Comparison of ENCODE assay signal across 9 cellular contexts in genomic region chr12:46524778-46525177, GRCh38.
A peak's percentile ranks its signal among the peaks of the same experiment; 100 is the strongest.
DNase-seq lines count a peak whose midpoint lies in the region; ATAC-seq and TF ChIP-seq lines count a peak whose summit lies in the region.
"Had no signal": no experiment of that assay in that cellular context is flagged by ENCODE, and none has a peak within 500 bp of the region (broad histone marks: within the 10 kb centered on the region; RNA-seq: fewer than 3 reads in every experiment).

No MANE protein-coding gene starts in this region.

- H3K4me1 Mint-ChIP-seq in CD4-positive, alpha-beta T cell (ENCODE audit: low read depth), result peaks cover 28% of the 10 kb centered on the region
- H3K4me1 Mint-ChIP-seq in osteocyte (ENCODE audit: unreplicated experiment), result peaks cover 48% of the 10 kb centered on the region

- POLR2A ChIA-PET in CD4-positive, alpha-beta T cell (lab: Charles Lee), result interaction anchor here (1.6 to 1.8 kb wide), 2 partner anchors 141 to 256 kb away, joined by 8 to 15 read pairs; partner anchors contain the start of gene SLC38A1

- H3K27ac Mint-ChIP-seq in CD4-positive, alpha-beta T cell, result peak overlapping the region; percentile 83
- H3K27ac Mint-ChIP-seq in osteocyte (ENCODE audit: unreplicated experiment), result peak overlapping the region; percentile 94

- peaks cover 6% of the 10 kb centered on the region for H3K9me3 Mint-ChIP-seq in CD4-positive, alpha-beta T cell
- H3K9me3 Mint-ChIP-seq in osteocyte (ENCODE audit: unreplicated experiment), result peaks cover 8% of the 10 kb centered on the region

- no peaks in the 10 kb centered on the region for H3K9me3 ChIP-seq in CD4-positive, alpha-beta T cell (ENCODE audit: control insufficient read depth, low read length)
- H3K9me3 ChIP-seq in RWPE2 (ENCODE audit: severe bottlenecking), result no peaks in the 10 kb centered on the region

- no peak for TF ChIP-seq CTCF in CD4-positive, alpha-beta T cell (IDR thresholded peaks at IDR 0.05)
- TF ChIP-seq CTCF in RWPE2 (IDR thresholded peaks at IDR 0.05; ENCODE audit: poor library complexity, severe bottlenecking), result no peak
- no peak for TF ChIP-seq CTCF in osteocyte (IDR thresholded peaks at IDR 0.05)

- CTCF ChIA-PET in CD4-positive, alpha-beta T cell (lab: Charles Lee), result interaction anchor here (1.4 kb wide), 1 partner anchor 400 kb away, joined by 4 read pairs; no protein-coding TSS in a partner anchor

- no peaks in the 10 kb centered on the region for H3K36me3 Mint-ChIP-seq in CD4-positive, alpha-beta T cell (ENCODE audit: low read depth)
- peaks cover 10% of the 10 kb centered on the region for H3K36me3 Mint-ChIP-seq in osteocyte (ENCODE audit: unreplicated experiment)

- H3K4me3 Mint-ChIP-seq in CD4-positive, alpha-beta T cell, result no peak overlapping the region
- H3K4me3 Mint-ChIP-seq in osteocyte (ENCODE audit: unreplicated experiment), result no peak overlapping the region

- H3K4me3 ChIP-seq in RWPE2 (ENCODE audit: severe bottlenecking), result no peak overlapping the region

- H3K27me3 ChIP-seq in CD4-positive, alpha-beta T cell (ENCODE audit: control insufficient read depth, insufficient read depth, low read length), result no peaks in the 10 kb centered on the region
- no peaks in the 10 kb centered on the region for H3K27me3 ChIP-seq in RWPE2 (ENCODE audit: insufficient read depth, poor library complexity, severe bottlenecking)

- no peaks in the 10 kb centered on the region for H3K27me3 Mint-ChIP-seq in CD4-positive, alpha-beta T cell
- no peaks in the 10 kb centered on the region for H3K27me3 Mint-ChIP-seq in osteocyte (ENCODE audit: unreplicated experiment)

- ATAC-seq in CD4-positive, alpha-beta T cell (ENCODE audit: poor library complexity), result no peak
- no peak for ATAC-seq in RWPE2 (ENCODE audit: low read depth)

- intact Hi-C loops in CD4-positive, alpha-beta T cell (cut with DNase I, micrococcal nuclease), result loop anchor here in 1 of 2 experiments (5.0 kb wide), 1 partner anchor 152 kb away; the partner anchor contains the start of gene SLC38A2

- peaks cover 15% of the 10 kb centered on the region for H3K4me1 ChIP-seq in RWPE2 (ENCODE audit: insufficient read depth, poor library complexity, severe bottlenecking)

- peak overlapping the region; percentile 37 for H3K27ac ChIP-seq in CD4-positive, alpha-beta T cell (ENCODE audit: low read depth, low read length)
- H3K27ac ChIP-seq in RWPE2 (ENCODE audit: poor library complexity, severe bottlenecking), result peak overlapping the region; percentile 55

- no peak for DNase-seq in CD4-positive, alpha-beta T cell
- DNase-seq in RWPE2 (ENCODE audit: low spot score) (no peak), fibroblast of peridontal ligament (ENCODE audit: extremely low read depth) (peak; percentile 87), osteocyte (ENCODE audit: extremely low spot score, unreplicated experiment) (no peak), NCI-H1694 (lab: John Stamatoyannopoulos, UW) (no peak), GF-D8 (lab: John Stamatoyannopoulos, UW) (no peak), T-helper 9 cell (no peak), NCI-H524 treated with DMSO at 0.1 percent for 48 hours (lab: John Stamatoyannopoulos, UW) (no peak)
- DNase-seq: effector CD8-positive, alpha-beta T cell had no signal

- no peaks in the 10 kb centered on the region for H3K36me3 ChIP-seq in RWPE2 (ENCODE audit: low read depth)
